In the genomic region with DNA sequence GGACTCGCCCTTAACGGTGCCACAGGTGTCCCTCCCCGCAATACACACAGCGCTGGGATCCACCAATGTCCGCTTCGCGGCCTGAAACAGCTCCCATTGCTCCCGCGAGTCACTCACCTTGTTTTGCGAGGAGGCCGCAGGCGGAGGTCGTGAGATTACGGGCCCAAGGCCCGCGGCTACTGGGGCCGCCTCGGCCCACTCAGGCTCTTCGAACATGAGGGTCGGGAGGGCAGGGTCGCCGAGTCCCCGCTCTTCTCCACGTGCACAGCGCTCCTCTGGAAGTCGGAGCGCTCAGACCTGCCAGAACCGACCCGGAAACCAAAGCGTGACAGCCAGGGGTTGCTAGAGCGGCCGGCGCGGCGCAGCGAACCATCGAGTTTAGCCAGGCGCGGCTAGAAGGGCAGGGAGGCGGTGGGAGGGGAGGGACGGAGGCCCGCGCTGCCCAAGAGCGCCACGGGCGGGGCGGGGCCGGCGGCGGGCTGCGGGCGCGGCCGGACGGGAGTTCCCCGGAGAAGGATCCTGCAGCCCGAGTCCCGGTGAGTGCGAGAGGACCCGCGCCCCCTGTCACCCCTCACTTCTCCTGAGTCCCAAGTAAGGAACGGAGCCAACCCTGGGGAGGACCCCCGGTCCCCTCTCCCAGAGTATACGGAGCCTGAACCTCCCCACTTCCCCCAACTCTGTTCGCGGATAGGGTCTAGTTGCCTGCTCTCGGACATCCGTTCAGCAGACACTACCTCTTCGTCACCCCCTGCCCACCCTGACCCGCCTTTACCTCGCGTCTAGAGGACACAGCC, we compare ENCODE assay signal across 1 cellular context.
A peak's percentile ranks its signal among the peaks of the same experiment; 100 is the strongest.
TF ChIP-seq lines count a peak whose summit lies in the region.

A gene (plus strand): TSS at position 488 of the 794 bp plus-strand sequence. CDS start 498 bp downstream, outside the sequence.
A gene (minus strand): TSS at position 330 of the 794 bp plus-strand sequence. CDS start 114 bp downstream, at position 216.

TF ChIP-seq in GM12878, 131 proteins besides CTCF, POLR2A, EP300 and RAD21 (continued from another document and continues in another):
- TF ChIP-seq, protein P1, sequence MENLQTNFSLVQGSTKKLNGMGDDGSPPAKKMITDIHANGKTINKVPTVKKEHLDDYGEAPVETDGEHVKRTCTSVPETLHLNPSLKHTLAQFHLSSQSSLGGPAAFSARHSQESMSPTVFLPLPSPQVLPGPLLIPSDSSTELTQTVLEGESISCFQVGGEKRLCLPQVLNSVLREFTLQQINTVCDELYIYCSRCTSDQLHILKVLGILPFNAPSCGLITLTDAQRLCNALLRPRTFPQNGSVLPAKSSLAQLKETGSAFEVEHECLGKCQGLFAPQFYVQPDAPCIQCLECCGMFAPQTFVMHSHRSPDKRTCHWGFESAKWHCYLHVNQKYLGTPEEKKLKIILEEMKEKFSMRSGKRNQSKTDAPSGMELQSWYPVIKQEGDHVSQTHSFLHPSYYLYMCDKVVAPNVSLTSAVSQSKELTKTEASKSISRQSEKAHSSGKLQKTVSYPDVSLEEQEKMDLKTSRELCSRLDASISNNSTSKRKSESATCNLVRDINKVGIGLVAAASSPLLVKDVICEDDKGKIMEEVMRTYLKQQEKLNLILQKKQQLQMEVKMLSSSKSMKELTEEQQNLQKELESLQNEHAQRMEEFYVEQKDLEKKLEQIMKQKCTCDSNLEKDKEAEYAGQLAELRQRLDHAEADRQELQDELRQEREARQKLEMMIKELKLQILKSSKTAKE (IDR thresholded peaks at IDR 0.05; ENCODE audit: low read depth, poor library complexity, severe bottlenecking), result no peak
- TF ChIP-seq CBFB (IDR thresholded peaks at IDR 0.05; ENCODE audit: low read depth) (peak; percentile 68), CHD4 (IDR thresholded peaks at IDR 0.05) (no peak), PAX8 (IDR thresholded peaks at IDR 0.05) (no peak), NR2C2 (IDR thresholded peaks at IDR 0.05; ENCODE audit: borderline replicate concordance, control insufficient read depth, insufficient read length, low read depth) (no peak), KDM1A (IDR thresholded peaks at IDR 0.05; ENCODE audit: borderline replicate concordance) (no peak), MYC (IDR thresholded peaks at IDR 0.05; ENCODE audit: insufficient read depth, insufficient read length, insufficient replicate concordance, low read length, severe bottlenecking) (peak; percentile 81), CHD2 (IDR thresholded peaks at IDR 0.05; ENCODE audit: borderline replicate concordance, low read depth, low read length) (peak; percentile 68), SUPT20H (IDR thresholded peaks at IDR 0.05; ENCODE audit: borderline replicate concordance, control insufficient read depth, low read depth, low read length) (no peak), ESRRA (IDR thresholded peaks at IDR 0.05; ENCODE audit: low read length) (0 out of 2 replicates have a peak, but pooled peaks have one; percentile 16), TBL1XR1 (IDR thresholded peaks at IDR 0.05; ENCODE audit: low read depth, low read length) (no peak), CEBPB (IDR thresholded peaks at IDR 0.05; ENCODE audit: borderline replicate concordance in 1 of 2, low read depth in 2 of 2, low read length in 2 of 2) (no peak; a peak in 1 of 4 replicates), RFX5 (IDR thresholded peaks at IDR 0.05; ENCODE audit: low read depth, low read length) (peak; percentile 42; the same call in 1 of the 2 replicates), ZZZ3 (IDR thresholded peaks at IDR 0.05; ENCODE audit: control insufficient read depth, insufficient read length, low read depth) (no peak), SRF (IDR thresholded peaks at IDR 0.05; ENCODE audit: low read depth in 2 of 2, low read length in 2 of 2) (no peak), NR2C1 (IDR thresholded peaks at IDR 0.05) (peak; percentile 88), KLF5 (IDR thresholded peaks at IDR 0.05; ENCODE audit: partially characterized antibody) (no peak), ZNF207 (IDR thresholded peaks at IDR 0.05; ENCODE audit: borderline replicate concordance) (peak; percentile 46; the same call in 1 of the 2 replicates), MTA3 (IDR thresholded peaks at IDR 0.05; ENCODE audit: borderline replicate concordance, low read length) (no peak; the same call in 1 of the 2 replicates), CREM (IDR thresholded peaks at IDR 0.05; ENCODE audit: low read depth) (peak; percentile 78), LARP7 (IDR thresholded peaks at IDR 0.05) (peak; percentile 71; the same call in 1 of the 2 replicates), GATAD2B (conservative IDR thresholded peaks at IDR 0.05; ENCODE audit: low read depth) (peak; percentile 74; the same call in 1 of the 2 replicates), MEF2B (IDR thresholded peaks at IDR 0.05; ENCODE audit: partially characterized antibody, poor library complexity, severe bottlenecking) (no peak), ZNF217 (IDR thresholded peaks at IDR 0.05) (0 out of 2 replicates have a peak, but pooled peaks have one; percentile 43), RUNX3 (IDR thresholded peaks at IDR 0.05; ENCODE audit: low read length) (peak; percentile 75), TCF3 (IDR thresholded peaks at IDR 0.05; ENCODE audit: borderline replicate concordance, insufficient read depth, low read depth, low read length) (no peak), BACH1 (IDR thresholded peaks at IDR 0.05; ENCODE audit: borderline replicate concordance) (no peak)
- TF ChIP-seq, protein P2, sequence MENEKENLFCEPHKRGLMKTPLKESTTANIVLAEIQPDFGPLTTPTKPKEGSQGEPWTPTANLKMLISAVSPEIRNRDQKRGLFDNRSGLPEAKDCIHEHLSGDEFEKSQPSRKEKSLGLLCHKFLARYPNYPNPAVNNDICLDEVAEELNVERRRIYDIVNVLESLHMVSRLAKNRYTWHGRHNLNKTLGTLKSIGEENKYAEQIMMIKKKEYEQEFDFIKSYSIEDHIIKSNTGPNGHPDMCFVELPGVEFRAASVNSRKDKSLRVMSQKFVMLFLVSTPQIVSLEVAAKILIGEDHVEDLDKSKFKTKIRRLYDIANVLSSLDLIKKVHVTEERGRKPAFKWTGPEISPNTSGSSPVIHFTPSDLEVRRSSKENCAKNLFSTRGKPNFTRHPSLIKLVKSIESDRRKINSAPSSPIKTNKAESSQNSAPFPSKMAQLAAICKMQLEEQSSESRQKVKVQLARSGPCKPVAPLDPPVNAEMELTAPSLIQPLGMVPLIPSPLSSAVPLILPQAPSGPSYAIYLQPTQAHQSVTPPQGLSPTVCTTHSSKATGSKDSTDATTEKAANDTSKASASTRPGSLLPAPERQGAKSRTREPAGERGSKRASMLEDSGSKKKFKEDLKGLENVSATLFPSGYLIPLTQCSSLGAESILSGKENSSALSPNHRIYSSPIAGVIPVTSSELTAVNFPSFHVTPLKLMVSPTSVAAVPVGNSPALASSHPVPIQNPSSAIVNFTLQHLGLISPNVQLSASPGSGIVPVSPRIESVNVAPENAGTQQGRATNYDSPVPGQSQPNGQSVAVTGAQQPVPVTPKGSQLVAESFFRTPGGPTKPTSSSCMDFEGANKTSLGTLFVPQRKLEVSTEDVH (IDR thresholded peaks at IDR 0.05; ENCODE audit: low read depth, partially characterized antibody), result no peak
- TF ChIP-seq, protein P3, sequence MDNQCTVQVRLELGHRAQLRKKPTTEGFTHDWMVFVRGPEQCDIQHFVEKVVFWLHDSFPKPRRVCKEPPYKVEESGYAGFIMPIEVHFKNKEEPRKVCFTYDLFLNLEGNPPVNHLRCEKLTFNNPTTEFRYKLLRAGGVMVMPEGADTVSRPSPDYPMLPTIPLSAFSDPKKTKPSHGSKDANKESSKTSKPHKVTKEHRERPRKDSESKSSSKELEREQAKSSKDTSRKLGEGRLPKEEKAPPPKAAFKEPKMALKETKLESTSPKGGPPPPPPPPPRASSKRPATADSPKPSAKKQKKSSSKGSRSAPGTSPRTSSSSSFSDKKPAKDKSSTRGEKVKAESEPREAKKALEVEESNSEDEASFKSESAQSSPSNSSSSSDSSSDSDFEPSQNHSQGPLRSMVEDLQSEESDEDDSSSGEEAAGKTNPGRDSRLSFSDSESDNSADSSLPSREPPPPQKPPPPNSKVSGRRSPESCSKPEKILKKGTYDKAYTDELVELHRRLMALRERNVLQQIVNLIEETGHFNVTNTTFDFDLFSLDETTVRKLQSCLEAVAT (IDR thresholded peaks at IDR 0.05), result 0 out of 2 replicates have a peak, but pooled peaks have one; percentile 51
- TF ChIP-seq, protein P4, sequence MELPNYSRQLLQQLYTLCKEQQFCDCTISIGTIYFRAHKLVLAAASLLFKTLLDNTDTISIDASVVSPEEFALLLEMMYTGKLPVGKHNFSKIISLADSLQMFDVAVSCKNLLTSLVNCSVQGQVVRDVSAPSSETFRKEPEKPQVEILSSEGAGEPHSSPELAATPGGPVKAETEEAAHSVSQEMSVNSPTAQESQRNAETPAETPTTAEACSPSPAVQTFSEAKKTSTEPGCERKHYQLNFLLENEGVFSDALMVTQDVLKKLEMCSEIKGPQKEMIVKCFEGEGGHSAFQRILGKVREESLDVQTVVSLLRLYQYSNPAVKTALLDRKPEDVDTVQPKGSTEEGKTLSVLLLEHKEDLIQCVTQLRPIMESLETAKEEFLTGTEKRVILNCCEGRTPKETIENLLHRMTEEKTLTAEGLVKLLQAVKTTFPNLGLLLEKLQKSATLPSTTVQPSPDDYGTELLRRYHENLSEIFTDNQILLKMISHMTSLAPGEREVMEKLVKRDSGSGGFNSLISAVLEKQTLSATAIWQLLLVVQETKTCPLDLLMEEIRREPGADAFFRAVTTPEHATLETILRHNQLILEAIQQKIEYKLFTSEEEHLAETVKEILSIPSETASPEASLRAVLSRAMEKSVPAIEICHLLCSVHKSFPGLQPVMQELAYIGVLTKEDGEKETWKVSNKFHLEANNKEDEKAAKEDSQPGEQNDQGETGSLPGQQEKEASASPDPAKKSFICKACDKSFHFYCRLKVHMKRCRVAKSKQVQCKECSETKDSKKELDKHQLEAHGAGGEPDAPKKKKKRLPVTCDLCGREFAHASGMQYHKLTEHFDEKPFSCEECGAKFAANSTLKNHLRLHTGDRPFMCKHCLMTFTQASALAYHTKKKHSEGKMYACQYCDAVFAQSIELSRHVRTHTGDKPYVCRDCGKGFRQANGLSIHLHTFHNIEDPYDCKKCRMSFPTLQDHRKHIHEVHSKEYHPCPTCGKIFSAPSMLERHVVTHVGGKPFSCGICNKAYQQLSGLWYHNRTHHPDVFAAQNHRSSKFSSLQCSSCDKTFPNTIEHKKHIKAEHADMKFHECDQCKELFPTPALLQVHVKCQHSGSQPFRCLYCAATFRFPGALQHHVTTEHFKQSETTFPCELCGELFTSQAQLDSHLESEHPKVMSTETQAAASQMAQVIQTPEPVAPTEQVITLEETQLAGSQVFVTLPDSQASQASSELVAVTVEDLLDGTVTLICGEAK (IDR thresholded peaks at IDR 0.05; ENCODE audit: borderline replicate concordance), result peak; percentile 61; the same call in 1 of the 2 replicates
- TF ChIP-seq, protein P5, sequence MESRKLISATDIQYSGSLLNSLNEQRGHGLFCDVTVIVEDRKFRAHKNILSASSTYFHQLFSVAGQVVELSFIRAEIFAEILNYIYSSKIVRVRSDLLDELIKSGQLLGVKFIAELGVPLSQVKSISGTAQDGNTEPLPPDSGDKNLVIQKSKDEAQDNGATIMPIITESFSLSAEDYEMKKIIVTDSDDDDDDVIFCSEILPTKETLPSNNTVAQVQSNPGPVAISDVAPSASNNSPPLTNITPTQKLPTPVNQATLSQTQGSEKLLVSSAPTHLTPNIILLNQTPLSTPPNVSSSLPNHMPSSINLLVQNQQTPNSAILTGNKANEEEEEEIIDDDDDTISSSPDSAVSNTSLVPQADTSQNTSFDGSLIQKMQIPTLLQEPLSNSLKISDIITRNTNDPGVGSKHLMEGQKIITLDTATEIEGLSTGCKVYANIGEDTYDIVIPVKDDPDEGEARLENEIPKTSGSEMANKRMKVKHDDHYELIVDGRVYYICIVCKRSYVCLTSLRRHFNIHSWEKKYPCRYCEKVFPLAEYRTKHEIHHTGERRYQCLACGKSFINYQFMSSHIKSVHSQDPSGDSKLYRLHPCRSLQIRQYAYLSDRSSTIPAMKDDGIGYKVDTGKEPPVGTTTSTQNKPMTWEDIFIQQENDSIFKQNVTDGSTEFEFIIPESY (IDR thresholded peaks at IDR 0.05), result no peak
- TF ChIP-seq, protein P6, sequence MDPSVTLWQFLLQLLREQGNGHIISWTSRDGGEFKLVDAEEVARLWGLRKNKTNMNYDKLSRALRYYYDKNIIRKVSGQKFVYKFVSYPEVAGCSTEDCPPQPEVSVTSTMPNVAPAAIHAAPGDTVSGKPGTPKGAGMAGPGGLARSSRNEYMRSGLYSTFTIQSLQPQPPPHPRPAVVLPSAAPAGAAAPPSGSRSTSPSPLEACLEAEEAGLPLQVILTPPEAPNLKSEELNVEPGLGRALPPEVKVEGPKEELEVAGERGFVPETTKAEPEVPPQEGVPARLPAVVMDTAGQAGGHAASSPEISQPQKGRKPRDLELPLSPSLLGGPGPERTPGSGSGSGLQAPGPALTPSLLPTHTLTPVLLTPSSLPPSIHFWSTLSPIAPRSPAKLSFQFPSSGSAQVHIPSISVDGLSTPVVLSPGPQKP (IDR thresholded peaks at IDR 0.05; ENCODE audit: low read depth, low read length), result peak; percentile 59; the same call in 1 of the 2 replicates
- TF ChIP-seq, protein P7, sequence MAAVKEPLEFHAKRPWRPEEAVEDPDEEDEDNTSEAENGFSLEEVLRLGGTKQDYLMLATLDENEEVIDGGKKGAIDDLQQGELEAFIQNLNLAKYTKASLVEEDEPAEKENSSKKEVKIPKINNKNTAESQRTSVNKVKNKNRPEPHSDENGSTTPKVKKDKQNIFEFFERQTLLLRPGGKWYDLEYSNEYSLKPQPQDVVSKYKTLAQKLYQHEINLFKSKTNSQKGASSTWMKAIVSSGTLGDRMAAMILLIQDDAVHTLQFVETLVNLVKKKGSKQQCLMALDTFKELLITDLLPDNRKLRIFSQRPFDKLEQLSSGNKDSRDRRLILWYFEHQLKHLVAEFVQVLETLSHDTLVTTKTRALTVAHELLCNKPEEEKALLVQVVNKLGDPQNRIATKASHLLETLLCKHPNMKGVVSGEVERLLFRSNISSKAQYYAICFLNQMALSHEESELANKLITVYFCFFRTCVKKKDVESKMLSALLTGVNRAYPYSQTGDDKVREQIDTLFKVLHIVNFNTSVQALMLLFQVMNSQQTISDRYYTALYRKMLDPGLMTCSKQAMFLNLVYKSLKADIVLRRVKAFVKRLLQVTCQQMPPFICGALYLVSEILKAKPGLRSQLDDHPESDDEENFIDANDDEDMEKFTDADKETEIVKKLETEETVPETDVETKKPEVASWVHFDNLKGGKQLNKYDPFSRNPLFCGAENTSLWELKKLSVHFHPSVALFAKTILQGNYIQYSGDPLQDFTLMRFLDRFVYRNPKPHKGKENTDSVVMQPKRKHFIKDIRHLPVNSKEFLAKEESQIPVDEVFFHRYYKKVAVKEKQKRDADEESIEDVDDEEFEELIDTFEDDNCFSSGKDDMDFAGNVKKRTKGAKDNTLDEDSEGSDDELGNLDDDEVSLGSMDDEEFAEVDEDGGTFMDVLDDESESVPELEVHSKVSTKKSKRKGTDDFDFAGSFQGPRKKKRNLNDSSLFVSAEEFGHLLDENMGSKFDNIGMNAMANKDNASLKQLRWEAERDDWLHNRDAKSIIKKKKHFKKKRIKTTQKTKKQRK (IDR thresholded peaks at IDR 0.05; ENCODE audit: low read depth, low read length), result no peak
- TF ChIP-seq, protein P8, sequence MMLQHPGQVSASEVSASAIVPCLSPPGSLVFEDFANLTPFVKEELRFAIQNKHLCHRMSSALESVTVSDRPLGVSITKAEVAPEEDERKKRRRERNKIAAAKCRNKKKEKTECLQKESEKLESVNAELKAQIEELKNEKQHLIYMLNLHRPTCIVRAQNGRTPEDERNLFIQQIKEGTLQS (IDR thresholded peaks at IDR 0.05; ENCODE audit: borderline replicate concordance, extremely low read depth, low read depth, low read length), result no peak
